21 cellular contexts compared by ENCODE assay signal in genomic region chr4:8240211-8241041, GRCh38. TPM values are rescaled to one million over a fixed set of nuclear protein-coding genes. Genes with fewer than 3 reads are reported as not detected.
DNase-seq lines count a peak whose midpoint lies in the region; FAIRE-seq and TF ChIP-seq lines count a peak whose summit lies in the region.
"Had no signal": no experiment of that assay in that cellular context is flagged by ENCODE, and none has a peak within 500 bp of the region (broad histone marks: within the 10 kb centered on the region; RNA-seq: fewer than 3 reads in every experiment).

No MANE protein-coding gene starts in this region.

- TF ChIP-seq RAD21 in H1 (IDR thresholded peaks at IDR 0.05 in 1 of 2, conservative IDR thresholded peaks at IDR 0.05 in 1 of 2; ENCODE audit: low read depth in 2 of 2, low read length in 2 of 2) = no peak

- H3K4ac ChIP-seq in H1 (replicated peaks; ENCODE audit: insufficient read length, low read depth, low read length) (no peak overlapping the region), trophoblast cell (ENCODE audit: low read depth, low read length) (no peak overlapping the region)

- H3K27ac ChIP-seq in H1 (ENCODE audit: low read depth, low read length) (no peak overlapping the region), trophoblast cell (ENCODE audit: low read depth, low read length) (no peak overlapping the region), testis (no peak overlapping the region)

- H3K23ac ChIP-seq in H1 (ENCODE audit: insufficient read length) (no peak overlapping the region), trophoblast cell (ENCODE audit: low read length) (no peak overlapping the region)

- CTCF ChIA-PET in H1 (lab: Charles Lee; ENCODE audit: partially characterized antibody) = interaction anchor here (0.7 to 1.6 kb wide), 12 partner anchors 9 to 171 kb away, joined by 3 to 10 read pairs (median 4); partner anchors contain the start of gene SH3TC1

- TF ChIP-seq EP300 in H1 (IDR thresholded peaks at IDR 0.05; ENCODE audit: borderline replicate concordance in 1 of 2, low read depth in 2 of 2, low read length in 2 of 2) = no peak

- H3K79me2 ChIP-seq in H1 (ENCODE audit: control insufficient read depth in 1 of 2, insufficient read depth in 2 of 2, low read length in 2 of 2) (no peaks in the 10 kb centered on the region), trophoblast cell (ENCODE audit: control insufficient read depth, insufficient read depth, low read length, poor library complexity) (no peaks in the 10 kb centered on the region)

- H2BK5ac ChIP-seq in H1 (ENCODE audit: low read depth, low read length) = no peak overlapping the region
- no peak overlapping the region for H2BK5ac ChIP-seq in trophoblast cell (ENCODE audit: low read depth, low read length, poor library complexity)

- H3K9ac ChIP-seq in H1 (replicated peaks in 1 of 4; ENCODE audit: extremely low read depth in 1 of 4, low read depth in 3 of 4, low read length in 3 of 4) (no peak overlapping the region), trophoblast cell (ENCODE audit: low read length) (no peak overlapping the region)

- H4K91ac ChIP-seq in H1 (replicated peaks; ENCODE audit: insufficient read length, low read length) = peak overlapping the region; percentile 15
- H4K91ac ChIP-seq in trophoblast cell (ENCODE audit: low read depth, low read length) = peak overlapping the region; percentile 12

- H3K79me1 ChIP-seq in H1 (ENCODE audit: low read depth, low read length) (peaks cover 3% of the 10 kb centered on the region; the same call in 1 of the 2 replicates), trophoblast cell (ENCODE audit: low read length) (peaks cover 7% of the 10 kb centered on the region)

- POLR2A ChIA-PET in H1 (lab: Charles Lee; ENCODE audit: partially characterized antibody) = no interaction called here

- intact Hi-C loops in testis (cut with DNase I; ENCODE audit: low total_unique reads) = loop anchor here (5.0 kb wide), 1 partner anchor 167 kb away; no protein-coding TSS in a partner anchor

- H3K14ac ChIP-seq in H1 (ENCODE audit: insufficient read length) (no peak overlapping the region), trophoblast cell (ENCODE audit: low read length) (no peak overlapping the region)

- no peak overlapping the region for H4K12ac ChIP-seq in trophoblast cell (ENCODE audit: low read depth, low read length)

- no peak overlapping the region for H2BK20ac ChIP-seq in H1 (ENCODE audit: low read length)

- DNase-seq in SIG-M5 treated with dmso at 0.1 percent for 504 hours (lab: John Stamatoyannopoulos, UW; ENCODE audit: unreplicated experiment) (peak; percentile 21), SIG-M5 (lab: John Stamatoyannopoulos, UW) (no peak), NB4 (ENCODE audit: low read depth) (peak; percentile 82), H1 (ENCODE audit: low read depth in 1 of 2, low spot score in 2 of 2) (no peak), trophoblast cell (no peak), testis (no peak), SW 1271 (lab: John Stamatoyannopoulos, UW) (no peak)
- DNase-seq in activated CD8-positive, alpha-beta memory T cell treated with anti-CD3 and anti-CD28 coated beads, Interleukin-2, amount 50 U/mL, for 4 hours = no peak
- DNase-seq: 8988T; BE2C; CD8-positive, alpha-beta T cell; KG1; NCI-H1092 treated with DMSO at 0.1 percent for 48 hours; NCI-H2081; NCI-H446 treated with DMSO at 0.1 percent for 48 hours; NCI-H69; SHP77 treated with DMSO at 0.1 percent for 48 hours had no signal

- peaks cover 0 to 5% of the 10 kb centered on the region in 2 experiments for H4K20me1 ChIP-seq in H1 (replicated peaks in 1 of 2; ENCODE audit: control insufficient read depth in 1 of 2, insufficient read depth in 2 of 2, low read length in 2 of 2)

- peaks cover 0 to 8% (median 3%) of the 10 kb centered on the region in 4 experiments; a peak in 6 of 7 replicates for H3K4me1 ChIP-seq in H1 (replicated peaks in 1 of 4; ENCODE audit: control insufficient read depth in 3 of 4, insufficient read depth in 4 of 4, low read length in 3 of 4)
- H3K4me1 ChIP-seq in trophoblast cell (ENCODE audit: control insufficient read depth in 1 of 2, insufficient read depth in 2 of 2, low read length in 2 of 2) = peaks cover 15 to 24% of the 10 kb centered on the region in 2 experiments
- peaks cover 7% of the 10 kb centered on the region for H3K4me1 ChIP-seq in testis

- no peak overlapping the region for H4K8ac ChIP-seq in H1 (ENCODE audit: extremely low read depth, insufficient read depth, low read length)
- H4K8ac ChIP-seq in trophoblast cell (ENCODE audit: low read depth, low read length) = no peak overlapping the region

- H3K36me3 ChIP-seq in H1 (ENCODE audit: control insufficient read depth in 2 of 4, insufficient read depth in 4 of 4, low read length in 3 of 4) = no peaks in the 10 kb centered on the region; a peak in 1 of 8 replicates
- peaks cover 11 to 17% of the 10 kb centered on the region in 2 experiments for H3K36me3 ChIP-seq in trophoblast cell (ENCODE audit: control insufficient read depth in 1 of 2, insufficient read depth in 2 of 2, low read length in 2 of 2)
- H3K36me3 ChIP-seq in testis (ENCODE audit: low read depth, missing control alignments) = no peaks in the 10 kb centered on the region

- no peak overlapping the region for H4K5ac ChIP-seq in H1 (ENCODE audit: insufficient read length, low read depth, low read length)

- no peak overlapping the region for H2AFZ ChIP-seq in H1 (ENCODE audit: low read length)
- no peak overlapping the region for H2AFZ ChIP-seq in trophoblast cell (ENCODE audit: insufficient read depth, low read length, poor library complexity)
- H2AFZ ChIP-seq: GM23338 had no signal

- H2BK120ac ChIP-seq in H1 (replicated peaks; ENCODE audit: low read depth, low read length) (no peak overlapping the region), trophoblast cell (ENCODE audit: insufficient read depth, low read length, poor library complexity) (no peak overlapping the region)

- H3K4me2 ChIP-seq in H1 (ENCODE audit: insufficient read depth in 1 of 2, low read depth in 2 of 2, low read length in 2 of 2) = no peak overlapping the region
- no peak overlapping the region for H3K4me2 ChIP-seq in trophoblast cell (ENCODE audit: low read length)
- H3K4me2 ChIP-seq: GM23338 had no signal

- H3K4me3 ChIP-seq in NB4 (ENCODE audit: low read depth, low read length) (no peak overlapping the region), H1 (ENCODE audit: extremely low read depth in 1 of 4, insufficient read depth in 2 of 4, low read depth in 3 of 4, low read length in 4 of 4) (no peak overlapping the region), trophoblast cell (ENCODE audit: low read depth, low read length) (no peak overlapping the region), testis (no peak overlapping the region)
- H3K4me3 ChIP-seq: GM23338 had no signal

- 88% methylated on average over 25 of the region's 26 CpGs; no CpG with 5 or more reads in 1 of the 2 experiments for WGBS in H1 (ENCODE audit: extremely low coverage in 1 of 2, insufficient coverage in 1 of 2, insufficient read length in 1 of 2, insufficient replicate concordance in 2 of 2, low coverage in 1 of 2, low lambda C conversion rate in 2 of 2, missing lambda C conversion rate in 1 of 2), 2 experiments
- WGBS in trophoblast cell (ENCODE audit: extremely low coverage, insufficient coverage, insufficient read length) = no CpG with 5 or more reads among the region's 26 CpGs
- WGBS in testis, 2 donors = 84 to 93% methylated on average over 15 to 26 of the region's 26 CpGs

- H3K23me2 ChIP-seq in H1 (ENCODE audit: low read depth, low read length) = no peaks in the 10 kb centered on the region

- H3K18ac ChIP-seq in H1 (ENCODE audit: extremely low read depth, low read length) (no peak overlapping the region), trophoblast cell (ENCODE audit: low read length) (no peak overlapping the region)

- TF ChIP-seq POLR2A in NB4 (IDR thresholded peaks at IDR 0.05; ENCODE audit: extremely low read depth, insufficient read length) (no peak), H1 (IDR thresholded peaks at IDR 0.05; ENCODE audit: control extremely low read depth in 1 of 2, low read depth in 2 of 2, low read length in 2 of 2) (no peak), testis (IDR thresholded peaks at IDR 0.05) (no peak)

- no peak overlapping the region for H2AK5ac ChIP-seq in H1 (ENCODE audit: low read depth, low read length)
- H2AK5ac ChIP-seq in trophoblast cell (ENCODE audit: low read length) = no peak overlapping the region

- no peak for FAIRE-seq in H1 (lab: Jason Lieb, UNC)
- FAIRE-seq: GM12891, GM19239, RCC 7860 had no signal

- H2BK15ac ChIP-seq in H1 (ENCODE audit: low read length) = no peak overlapping the region

- H3K27me3 ChIP-seq in H1 (replicated peaks in 1 of 4; ENCODE audit: control insufficient read depth in 3 of 4, extremely low read depth in 1 of 4, insufficient read depth in 3 of 4, low read length in 3 of 4) (no peaks in the 10 kb centered on the region), trophoblast cell (ENCODE audit: insufficient read depth, low read length) (no peaks in the 10 kb centered on the region), testis (no peaks in the 10 kb centered on the region)
- H3K27me3 ChIP-seq: BE2C had no signal

- no peak overlapping the region for H3K56ac ChIP-seq in H1 (replicated peaks; ENCODE audit: insufficient read length, low read depth, low read length)

- TF ChIP-seq CTCF in NB4 (IDR thresholded peaks at IDR 0.05; ENCODE audit: low read depth, low read length) (no peak), H1 (IDR thresholded peaks at IDR 0.05; ENCODE audit: control extremely low read depth in 1 of 3, insufficient read depth in 1 of 3, low read depth in 1 of 3, low read length in 3 of 3) (no peak), testis (IDR thresholded peaks at IDR 0.05) (no peak)

- H2BK12ac ChIP-seq in H1 (ENCODE audit: low read depth, low read length) (no peak overlapping the region), trophoblast cell (ENCODE audit: low read length) (no peak overlapping the region)

- H3K9me3 ChIP-seq in H1 (ENCODE audit: insufficient read depth in 2 of 2, low read depth in 1 of 2, low read length in 1 of 2) = no peaks in the 10 kb centered on the region
- H3K9me3 ChIP-seq in trophoblast cell (ENCODE audit: insufficient read depth, low read depth, low read length) = no peaks in the 10 kb centered on the region
- H3K9me3 ChIP-seq in testis = no peaks in the 10 kb centered on the region
- H3K9me3 ChIP-seq: BE2C had no signal

RNA-seq across cellular contexts. Expression of gene HTRA3, which starts 29.1 kb away (rescaled TPM):
- total RNA-seq in H1 (2021; fragmentation: NEBNext Ultra II Directional; extraction: Animal tissue kit (Norgen Biotek cat#: 25700)) = 2.9 and 3.2 TPM in 2 replicates
- polyA plus RNA-seq in H1 (2011; rRNA removed) (4.5 and 5.8 TPM in 2 replicates), testis (ENCODE audit: insufficient read depth, low read depth, low replicate concordance) (17.3 TPM)
- polyA plus RNA-seq in H1 (2011; cell fraction: cytosol; rRNA removed) = 3.3 TPM
- 3.1 TPM for polyA plus RNA-seq in H1 (2011; cell fraction: nucleus; rRNA removed)
- polyA plus RNA-seq in H1 (2012, experiment 1 of 2) = 2.8 to 5.6 TPM (median 4.0 TPM) in 4 replicates
- 3.3 TPM for polyA plus RNA-seq in H1 (2012, experiment 2 of 2)
- 3.4 TPM for polyA plus RNA-seq in H1 (2013, experiment 1 of 2)
- 3.3 TPM for polyA plus RNA-seq in H1 (2013, experiment 2 of 2)
- polyA minus RNA-seq in H1 (2011; rRNA and poly(A)+ RNA removed) = 1.1 and 1.2 TPM in 2 replicates
- 1.2 TPM for polyA minus RNA-seq in H1 (2011; cell fraction: cytosol; rRNA and poly(A)+ RNA removed)
- polyA minus RNA-seq in H1 (2011; cell fraction: nucleus; rRNA and poly(A)+ RNA removed) = 1.3 TPM
- 31.1 and 33.0 TPM in 2 replicates for polyA plus RNA-seq in trophoblast cell (2013)
- 10 to 100 TPM in 1 of 2 donors, 1 to 10 TPM in 1; 6.1 to 12.2 TPM for total RNA-seq in testis
- total RNA-seq: CD8-positive, alpha-beta T cell had no signal

RNA-seq across cellular contexts. Expression of gene SH3TC1, which starts 41.3 kb away (rescaled TPM):
- total RNA-seq in H1 (2021; fragmentation: NEBNext Ultra II Directional; extraction: Animal tissue kit (Norgen Biotek cat#: 25700)) = 0.29 TPM in 1 of 2 replicates, not detected in the other
- 0.13 and 0.15 TPM in 2 replicates for polyA plus RNA-seq in H1 (2011; rRNA removed)
- polyA plus RNA-seq in H1 (2011; cell fraction: cytosol; rRNA removed) = 0.14 TPM
- 0.29 TPM for polyA plus RNA-seq in H1 (2011; cell fraction: nucleus; rRNA removed)
- polyA plus RNA-seq in H1 (2012, experiment 1 of 2) = 0.08 to 0.36 TPM (median 0.14 TPM) in 4 replicates
- polyA plus RNA-seq in H1 (2012, experiment 2 of 2) = 0.22 TPM
- polyA plus RNA-seq in H1 (2013, experiment 1 of 2) = 0.16 TPM
- polyA plus RNA-seq in H1 (2013, experiment 2 of 2) = 0.07 TPM
- 0.13 and 0.71 TPM in 2 replicates for polyA minus RNA-seq in H1 (2011; rRNA and poly(A)+ RNA removed)
- polyA minus RNA-seq in H1 (2011; cell fraction: cytosol; rRNA and poly(A)+ RNA removed) = not detected
- polyA minus RNA-seq in H1 (2011; cell fraction: nucleus; rRNA and poly(A)+ RNA removed) = 0.30 TPM
- polyA plus RNA-seq in trophoblast cell (2013) = 12.8 and 13.1 TPM in 2 replicates
- 10 to 100 TPM in 1 of 2 donors, 1 to 10 TPM in 1; 4.0 to 12.6 TPM for total RNA-seq in testis
- polyA plus RNA-seq in testis (ENCODE audit: insufficient read depth, low read depth, low replicate concordance) = 3.2 TPM
- polyA plus RNA-seq: GM23338 had no signal

Comparison
In these comparisons a context has a peak if more than half of its experiments do, and no peak if none do; other contexts are left out.
1. DNase-seq: peak in SIG-M5 treated with dmso at 0.1 percent for 504 hours (single experiment) and NB4 (single experiment); none in SIG-M5 (single experiment), H1 (0 of 2), trophoblast cell (0 of 2), testis (single experiment), activated CD8-positive, alpha-beta memory T cell treated with anti-CD3 and anti-CD28 coated beads, Interleukin-2, amount 50 U/mL, for 4 hours (single experiment) and SW 1271 (0 of 2).